ENCODE assay signal across 9 cellular contexts in the genomic region with DNA sequence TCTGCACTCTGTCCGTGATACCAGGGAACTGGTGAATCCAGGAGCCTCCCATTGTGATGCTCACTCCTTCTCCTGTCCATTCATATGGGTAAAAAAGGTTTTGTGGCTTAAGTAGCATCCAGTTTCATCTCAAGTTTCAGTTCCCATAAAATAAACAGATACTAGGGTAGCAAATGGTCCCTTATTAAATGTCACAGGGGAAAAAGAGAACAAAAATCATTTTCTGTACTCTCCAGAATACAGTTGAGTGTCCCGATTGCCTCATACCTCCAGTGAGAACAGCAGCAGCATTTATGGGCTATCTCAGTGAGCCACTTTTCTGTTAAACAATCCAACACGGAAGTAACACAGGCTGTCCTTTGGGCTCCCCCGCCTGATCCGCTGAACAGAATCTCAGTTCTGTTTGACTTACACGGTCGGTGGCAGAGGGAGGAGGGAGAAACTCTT.
DNase-seq lines count a peak whose midpoint lies in the region; ATAC-seq and TF ChIP-seq lines count a peak whose summit lies in the region.
"Had no signal": no experiment of that assay in that cellular context is flagged by ENCODE, and none has a peak within 500 bp of the region (broad histone marks: within the 10 kb centered on the region; RNA-seq: fewer than 3 reads in every experiment).

No MANE protein-coding gene starts in this region.

- DNase-seq in CD4-positive, alpha-beta T cell: no peak
- no peak for DNase-seq in activated naive CD8-positive, alpha-beta T cell treated with anti-CD3 and anti-CD28 coated beads for 36 hours
- DNase-seq in nephron progenitor cell (no peak), EL (no peak), NCI-H2171 (lab: John Stamatoyannopoulos, UW) (no peak)
- DNase-seq in effector CD4-positive, alpha-beta T cell: no peak

- H3K36me3 Mint-ChIP-seq in CD4-positive, alpha-beta T cell (ENCODE audit: low read depth): peaks cover 99% of the 10 kb centered on the region
- H3K36me3 Mint-ChIP-seq in activated naive CD8-positive, alpha-beta T cell treated with anti-CD3 and anti-CD28 coated beads for 36 hours: peaks cover 92% of the 10 kb centered on the region
- H3K36me3 Mint-ChIP-seq in nephron progenitor cell (ENCODE audit: low read depth): peaks cover 12% of the 10 kb centered on the region

- CTCF ChIA-PET in CD4-positive, alpha-beta T cell (lab: Charles Lee): interaction anchor here (1.7 kb wide), 1 partner anchor 14 kb away, joined by 3 read pairs; no protein-coding TSS in a partner anchor

- no peak for TF ChIP-seq CTCF in CD4-positive, alpha-beta T cell (IDR thresholded peaks at IDR 0.05)
- TF ChIP-seq CTCF in nephron progenitor cell (IDR thresholded peaks at IDR 0.05): no peak

- H3K4me3 Mint-ChIP-seq in CD4-positive, alpha-beta T cell: peak overlapping the region; percentile 57
- H3K4me3 Mint-ChIP-seq in activated naive CD8-positive, alpha-beta T cell treated with anti-CD3 and anti-CD28 coated beads for 36 hours: no peak overlapping the region
- no peak overlapping the region for H3K4me3 Mint-ChIP-seq in nephron progenitor cell
- H3K4me3 Mint-ChIP-seq: nephron had no signal

- peaks cover 96% of the 10 kb centered on the region for H3K4me1 Mint-ChIP-seq in CD4-positive, alpha-beta T cell (ENCODE audit: low read depth)
- peaks cover 96% of the 10 kb centered on the region for H3K4me1 Mint-ChIP-seq in activated naive CD8-positive, alpha-beta T cell treated with anti-CD3 and anti-CD28 coated beads for 36 hours
- H3K4me1 Mint-ChIP-seq in nephron progenitor cell: peaks cover 25% of the 10 kb centered on the region

- H3K27ac Mint-ChIP-seq in CD4-positive, alpha-beta T cell: peak overlapping the region; percentile 81
- H3K27ac Mint-ChIP-seq in activated naive CD8-positive, alpha-beta T cell treated with anti-CD3 and anti-CD28 coated beads for 36 hours: peak overlapping the region; percentile 83
- peak overlapping the region; percentile 54 for H3K27ac Mint-ChIP-seq in nephron progenitor cell

- H3K27me3 ChIP-seq in CD4-positive, alpha-beta T cell (ENCODE audit: control insufficient read depth, insufficient read depth, low read length): no peaks in the 10 kb centered on the region

- H3K27me3 Mint-ChIP-seq in CD4-positive, alpha-beta T cell: no peaks in the 10 kb centered on the region
- H3K27me3 Mint-ChIP-seq in activated naive CD8-positive, alpha-beta T cell treated with anti-CD3 and anti-CD28 coated beads for 36 hours: no peaks in the 10 kb centered on the region
- H3K27me3 Mint-ChIP-seq in nephron progenitor cell (ENCODE audit: low read depth, poor library complexity): peaks cover 6% of the 10 kb centered on the region

- no peaks in the 10 kb centered on the region for H3K9me3 ChIP-seq in CD4-positive, alpha-beta T cell (ENCODE audit: control insufficient read depth, low read length)

- POLR2A ChIA-PET in CD4-positive, alpha-beta T cell (lab: Charles Lee): no interaction called here

- intact Hi-C loops in CD4-positive, alpha-beta T cell (cut with DNase I, micrococcal nuclease): no loop called here

- peak; percentile 30 for ATAC-seq in CD4-positive, alpha-beta T cell (ENCODE audit: poor library complexity)
- ATAC-seq in GM19397 (IDR thresholded peaks at IDR 0.05; ENCODE audit: unreplicated experiment) (peak; percentile 50), HG03175 (IDR thresholded peaks at IDR 0.05; ENCODE audit: unreplicated experiment) (peak; percentile 75)

- H3K9me3 Mint-ChIP-seq in CD4-positive, alpha-beta T cell: no peaks in the 10 kb centered on the region
- H3K9me3 Mint-ChIP-seq in activated naive CD8-positive, alpha-beta T cell treated with anti-CD3 and anti-CD28 coated beads for 36 hours: peaks cover 13% of the 10 kb centered on the region
- peaks cover 17% of the 10 kb centered on the region for H3K9me3 Mint-ChIP-seq in nephron progenitor cell
- H3K9me3 Mint-ChIP-seq: nephron had no signal

- H3K27ac ChIP-seq in CD4-positive, alpha-beta T cell (ENCODE audit: low read depth, low read length): no peak overlapping the region
